Comparison of ENCODE assay signal across 2 cellular contexts in the genomic region with DNA sequence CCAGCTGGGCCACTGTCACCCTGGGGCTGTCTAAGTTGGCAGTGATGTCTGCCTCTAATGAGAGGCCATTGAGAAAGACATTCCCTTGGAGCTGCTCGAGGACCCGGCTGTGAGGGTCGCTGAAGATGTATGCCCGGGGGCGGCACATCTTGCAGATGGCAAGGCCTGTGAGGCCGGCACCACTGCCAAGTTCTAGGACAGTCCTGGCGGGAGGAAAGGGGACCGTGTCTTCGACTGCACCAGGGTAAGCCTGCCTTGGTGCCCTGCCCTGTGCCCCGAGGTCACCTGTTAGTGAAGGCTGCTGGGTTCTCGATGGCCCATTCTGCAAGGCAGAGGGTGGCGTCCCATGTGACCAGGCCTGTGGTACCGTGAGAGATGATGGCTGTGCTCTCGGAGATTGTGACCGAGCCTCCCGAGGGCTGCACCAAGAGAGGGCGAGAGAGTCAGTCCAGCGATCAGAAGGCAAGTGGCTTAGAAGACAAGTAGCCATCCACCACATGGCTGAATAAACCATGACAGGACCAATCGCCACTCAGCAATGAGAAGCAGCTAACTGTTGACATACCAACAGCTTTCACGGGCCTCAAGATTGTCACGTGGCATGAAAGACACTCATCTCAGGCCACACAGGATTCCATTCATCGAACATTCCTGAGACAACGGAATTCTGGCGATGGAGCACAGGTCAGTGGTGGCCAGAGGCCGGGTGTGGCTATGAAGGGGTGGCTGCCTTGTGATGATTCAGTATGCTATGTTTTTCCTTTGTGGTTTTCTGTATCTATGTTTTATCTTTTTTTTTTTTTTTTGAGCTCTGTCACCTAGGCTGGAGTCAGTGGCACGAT. TPM values are rescaled to one million over a fixed set of nuclear protein-coding genes. Genes with fewer than 3 reads are reported as not detected.
"Had no signal": no experiment of that assay in that cellular context is flagged by ENCODE, and none has a peak within 500 bp of the region (broad histone marks: within the 10 kb centered on the region; RNA-seq: fewer than 3 reads in every experiment).

No MANE protein-coding gene starts in this region.

RNA-seq across cellular contexts. Expression of gene FAM90A1, which starts 8.1 kb away (rescaled TPM):
- total RNA-seq: left ventricle myocardium superior; T-helper 1 cell treated with Interleukin-12 subunit alpha and Interleukin-12 subunit beta and Interleukin-4 antibody, amounts not matched to agents 30 ng/mL and 1 ng/mL, for 36 hours had no signal
